ENCODE assay signal across 39 cellular contexts in the genomic region with DNA sequence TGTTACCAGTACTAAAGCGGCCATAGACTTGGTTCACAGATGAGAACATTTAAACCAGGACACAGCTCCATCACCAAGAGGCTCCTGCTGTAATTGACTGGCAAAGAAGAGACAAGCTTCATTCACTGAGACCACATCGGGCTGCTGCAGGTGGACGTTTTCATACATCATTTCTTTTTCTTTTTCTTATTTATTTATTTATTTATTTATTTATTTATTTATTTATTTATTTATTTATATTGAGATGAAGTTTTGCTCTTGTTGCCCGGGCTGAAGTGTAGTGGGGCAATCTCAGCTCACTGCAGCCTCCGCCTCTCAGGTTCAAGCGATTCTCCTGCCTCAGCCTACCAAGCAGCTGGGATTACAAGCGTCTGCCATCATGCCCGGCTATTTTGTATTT. TPM values are rescaled to one million over a fixed set of nuclear protein-coding genes. Genes with fewer than 3 reads are reported as not detected.
"Had no signal": no experiment of that assay in that cellular context is flagged by ENCODE, and none has a peak within 500 bp of the region (broad histone marks: within the 10 kb centered on the region; RNA-seq: fewer than 3 reads in every experiment).

No MANE protein-coding gene starts in this region.

- H3K4me1 ChIP-seq: adrenal gland, ascending aorta, body of pancreas, breast epithelium had no signal

- DNase-seq: activated effector memory CD4-positive, alpha-beta T cell treated with anti-CD3 and anti-CD28 coated beads, Interleukin-2, amount 50 U/mL, for 16 hours; activated effector memory CD4-positive, alpha-beta T cell treated with Interleukin-2 at 50 U/mL for 16 hours; activated gamma-delta T cell; activated gamma-delta T cell treated with Interleukin-2 at 50 U/mL for 16 hours; activated naive CD4-positive, alpha-beta T cell; activated naive CD4-positive, alpha-beta T cell treated with anti-CD3 and anti-CD28 coated beads for 36 hours; activated naive CD4-positive, alpha-beta T cell treated with anti-CD3 and anti-CD28 coated beads, Interleukin-2, amount 10 ng/mL, durations not matched to agents 7 days and 5 days; activated naive CD4-positive, alpha-beta T cell treated with anti-CD3 and anti-CD28 coated beads, Interleukin-2, amount 50 U/mL, for 16 hours; activated naive CD4-positive, alpha-beta T cell treated with Interleukin-2 at 50 U/mL for 16 hours; activated naive CD8-positive, alpha-beta T cell treated with anti-CD3 and anti-CD28 coated beads for 36 hours; activated naive CD8-positive, alpha-beta T cell treated with anti-CD3 and anti-CD28 coated beads, Interleukin-2, amount 10 ng/mL, durations not matched to agents 7 days and 5 days; activated naive CD8-positive, alpha-beta T cell treated with anti-CD3 and anti-CD28 coated beads, Interleukin-2, amount 50 U/mL, for 24 hours; activated T-cell treated with anti-CD3 and anti-CD28 coated beads, Interleukin-2, amount 50 U/mL, for 24 hours; activated T-cell treated with anti-CD3 and anti-CD28 coated beads, Interleukin-2, amount 50 U/mL, for 4 hours; activated T-cell treated with anti-CD3 and anti-CD28 coated beads, Interleukin-2, amount 50 U/mL, for 48 hours; activated T-cell treated with anti-CD3 and anti-CD28 coated beads, Interleukin-2, amount 50 U/mL, for 72 hours; adrenal gland; amniotic stem cell; amygdala; anterior cingulate cortex; aorta; body of pancreas; brain microvascular endothelial cell; caudate nucleus; central memory CD4-positive, alpha-beta T cell; cerebellar nuclear complex had no signal

- H3K4me3 ChIP-seq: adrenal gland, ascending aorta, body of pancreas, breast epithelium, cardiac muscle cell had no signal

- H3K36me3 ChIP-seq: adrenal gland, ascending aorta, brain microvascular endothelial cell, breast epithelium, cardiac muscle cell had no signal

- ATAC-seq: activated naive CD4-positive, alpha-beta T cell treated with anti-CD3 and anti-CD28 coated beads, Interleukin-2, amount 50 U/mL, for 72 hours; activated naive CD8-positive, alpha-beta T cell treated with anti-CD3 and anti-CD28 coated beads, Interleukin-2, amount 50 U/mL, for 24 hours; activated T-cell treated with anti-CD3 and anti-CD28 coated beads, Interleukin-2, amount 50 U/mL, for 4 hours; activated T-cell treated with anti-CD3 and anti-CD28 coated beads, Interleukin-2, amount 50 U/mL, for 72 hours; body of pancreas had no signal

- H3K9me3 ChIP-seq: adrenal gland, ascending aorta, body of pancreas, breast epithelium had no signal

- FAIRE-seq: astrocyte, bronchial epithelial cell had no signal

- H3K27ac ChIP-seq: adrenal gland, ascending aorta, body of pancreas, brain microvascular endothelial cell, breast epithelium, cardiac muscle cell had no signal

RNA-seq across cellular contexts. Expression of gene NMS, which starts 58.9 kb away (rescaled TPM):
- total RNA-seq: activated naive CD4-positive, alpha-beta T cell treated with anti-CD3 and anti-CD28 coated beads for 36 hours; activated naive CD4-positive, alpha-beta T cell treated with anti-CD3 and anti-CD28 coated beads, Interleukin-2, amount 50 U/mL, for 72 hours; activated naive CD8-positive, alpha-beta T cell treated with anti-CD3 and anti-CD28 coated beads for 36 hours; activated naive CD8-positive, alpha-beta T cell treated with anti-CD3 and anti-CD28 coated beads, Interleukin-2, amount 10 ng/mL, durations not matched to agents 7 days and 5 days; activated T-cell treated with anti-CD3 and anti-CD28 coated beads, Interleukin-2, amount 50 U/mL, for 4 hours; activated T-cell treated with anti-CD3 and anti-CD28 coated beads, Interleukin-2, amount 50 U/mL, for 72 hours; activated T-helper 1 cell treated with anti-CD3 and anti-CD28 coated beads, Interleukin-12 subunit alpha, Interleukin-12 subunit beta, Interleukin-2, Interleukin-4 antibody, amounts not matched to agents 30 ng/mL and 10 ng/mL and 1 ng/mL, durations not matched to agents 14 hours and 24 hours and 36 hours; activated T-helper 17 cell treated with anti-CD3 and anti-CD28 coated beads, Interleukin-2, amount 50 U/mL, for 72 hours; activated T-helper 2 cell treated with anti-CD3 and anti-CD28 coated beads, Interferon-gamma antibody, Interleukin-2, Interleukin-4, amounts not matched to agents 10 μg/mL and 5 μg/mL and 100 μg/mL, durations not matched to agents 14 hours and 24 hours and 36 hours; adrenal gland; aorta; ascending aorta; astrocyte; body of pancreas; breast epithelium; bronchial epithelial cell; cardiac muscle cell; cardiac septum; cerebellum; chondrocyte had no signal
- polyA plus RNA-seq: adipose tissue, adrenal gland, aorta, cardiac muscle cell had no signal
